In the genomic region with DNA sequence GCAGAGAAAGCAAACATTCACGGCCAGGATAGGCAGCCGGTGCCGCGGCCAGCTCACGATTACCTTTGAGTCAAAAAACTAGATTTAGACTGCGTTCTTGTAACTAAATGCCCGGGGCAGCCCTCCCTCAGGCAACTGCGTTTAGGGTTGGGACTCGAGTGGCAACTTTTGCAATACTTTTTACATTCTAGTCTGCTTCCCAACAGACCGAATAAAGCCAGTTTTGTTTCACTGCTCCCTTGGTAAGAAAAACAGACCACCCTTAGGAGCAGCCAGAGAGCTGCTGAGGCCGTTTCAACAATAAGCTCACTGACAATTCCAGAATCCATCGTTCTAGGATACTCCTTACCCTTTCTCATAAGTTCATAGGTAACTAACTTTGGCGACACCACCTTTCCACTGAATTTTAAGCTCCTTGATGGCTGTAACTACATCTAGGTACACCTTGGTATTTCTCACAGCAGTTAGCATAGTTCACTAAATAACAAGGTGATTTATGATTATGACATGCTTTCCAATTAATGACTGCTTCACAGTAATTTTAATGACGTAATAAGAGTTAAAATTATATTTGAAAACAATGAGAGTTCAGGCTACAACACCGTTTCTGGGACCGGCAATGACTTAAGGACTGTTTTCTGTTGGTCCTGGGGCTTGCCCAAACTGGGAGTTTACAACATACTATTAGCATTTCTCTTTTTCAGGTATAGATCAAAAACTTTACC, we compare ENCODE assay signal across 8 cellular contexts. TPM values are rescaled to one million over a fixed set of nuclear protein-coding genes. Genes with fewer than 3 reads are reported as not detected.
DNase-seq lines count a peak whose midpoint lies in the region; ATAC-seq, FAIRE-seq and TF ChIP-seq lines count a peak whose summit lies in the region.

No MANE protein-coding gene starts in this region.

- peak overlapping the region; percentile 12 for H3K14ac ChIP-seq in H1 (ENCODE audit: insufficient read length)

- 8% methylated on average over 16 of the region's 16 CpGs; no CpG with 5 or more reads in 1 of the 2 experiments for WGBS in H1 (ENCODE audit: extremely low coverage in 1 of 2, insufficient coverage in 1 of 2, insufficient read length in 1 of 2, insufficient replicate concordance in 2 of 2, low coverage in 1 of 2, low lambda C conversion rate in 2 of 2, missing lambda C conversion rate in 1 of 2), 2 experiments

- peak overlapping the region; percentile 90 for H4K5ac ChIP-seq in H1 (ENCODE audit: insufficient read length, low read depth, low read length)

- TF ChIP-seq RAD21 in H1 (IDR thresholded peaks at IDR 0.05 in 1 of 2, conservative IDR thresholded peaks at IDR 0.05 in 1 of 2; ENCODE audit: low read depth in 2 of 2, low read length in 2 of 2): no peak

- H2AK5ac ChIP-seq in H1 (ENCODE audit: low read depth, low read length): no peak overlapping the region

- H3K23me2 ChIP-seq in H1 (ENCODE audit: low read depth, low read length): peaks cover 2% of the 10 kb centered on the region; the same call in 1 of the 2 replicates

- no peak overlapping the region for H3K23ac ChIP-seq in H1 (ENCODE audit: insufficient read length)

- peak overlapping the region; percentile 64 for H4K91ac ChIP-seq in H1 (replicated peaks; ENCODE audit: insufficient read length, low read length)

- peak; percentile 13 to 14 for DNase-seq in stimulated activated CD4-positive, alpha-beta T cell treated with anti-CD3 and anti-CD28 coated beads, Interleukin-4, amount 100 ng/mL, for 48 hours (ENCODE audit: low read depth in 2 of 2)
- no peak for DNase-seq in stimulated activated CD4-positive, alpha-beta T cell treated with anti-CD3 and anti-CD28 coated beads, Interleukin-15, amount 100 ng/mL, for 24 hours
- DNase-seq in SJSA1 (ENCODE audit: low read depth in 1 of 2, low spot score in 2 of 2) (no peak), H1 (ENCODE audit: low read depth in 1 of 2, low spot score in 2 of 2) (no peak), COLO668 (lab: John Stamatoyannopoulos, UW; ENCODE audit: unreplicated experiment) (no peak)
- no peak for DNase-seq in stimulated activated CD4-positive, alpha-beta T cell treated with anti-CD3 and anti-CD28 coated beads, Interleukin-1b, Interleukin-23, amount 100 ng/mL, for 48 hours

- H3K18ac ChIP-seq in H1 (ENCODE audit: extremely low read depth, low read length): peak overlapping the region; percentile 96

- TF ChIP-seq POLR2A in H1 (IDR thresholded peaks at IDR 0.05; ENCODE audit: control extremely low read depth in 1 of 2, low read depth in 2 of 2, low read length in 2 of 2): peak in 1 of 2 experiments; percentile 45; a peak in 1 of 3 replicates

- peaks cover 13 to 39% of the 10 kb centered on the region in 2 experiments for H3K79me2 ChIP-seq in H1 (ENCODE audit: control insufficient read depth in 1 of 2, insufficient read depth in 2 of 2, low read length in 2 of 2)

- H3K4me2 ChIP-seq in H1 (ENCODE audit: insufficient read depth in 1 of 2, low read depth in 2 of 2, low read length in 2 of 2): peak overlapping the region; percentile 82 to 90

- no peaks in the 10 kb centered on the region; the same call in 1 of the 2 replicates for H3K79me1 ChIP-seq in H1 (ENCODE audit: low read depth, low read length)

- no peak overlapping the region for H2BK15ac ChIP-seq in H1 (ENCODE audit: low read length)

- peak overlapping the region; percentile 41; the same call in 1 of the 2 replicates for H2BK12ac ChIP-seq in H1 (ENCODE audit: low read depth, low read length)

- peak overlapping the region; percentile 27 for H2AFZ ChIP-seq in H1 (ENCODE audit: low read length)

- H3K36me3 ChIP-seq in SJSA1 (peaks cover 7% of the 10 kb centered on the region; the same call in 1 of the 2 replicates), H1 (ENCODE audit: control insufficient read depth in 2 of 4, insufficient read depth in 4 of 4, low read length in 3 of 4) (no peaks in the 10 kb centered on the region), muscle layer of colon (ENCODE audit: insufficient read depth, low read length) (no peaks in the 10 kb centered on the region)

- H3K4ac ChIP-seq in H1 (replicated peaks; ENCODE audit: insufficient read length, low read depth, low read length): peak overlapping the region; percentile 79

- peak overlapping the region; percentile 56 for H3K56ac ChIP-seq in H1 (replicated peaks; ENCODE audit: insufficient read length, low read depth, low read length)

- peaks cover 15% of the 10 kb centered on the region for H3K4me1 ChIP-seq in SJSA1 (replicated peaks)
- peaks cover 0 to 2% (median 0%) of the 10 kb centered on the region in 4 experiments; a peak in 1 of 7 replicates for H3K4me1 ChIP-seq in H1 (replicated peaks in 1 of 4; ENCODE audit: control insufficient read depth in 3 of 4, insufficient read depth in 4 of 4, low read length in 3 of 4)
- peaks cover 19% of the 10 kb centered on the region for H3K4me1 ChIP-seq in muscle layer of colon (ENCODE audit: insufficient read depth, low read length)

- H4K8ac ChIP-seq in H1 (ENCODE audit: extremely low read depth, insufficient read depth, low read length): peak overlapping the region; percentile 84; the same call in 1 of the 2 replicates

- peak overlapping the region; percentile 68 for H3K4me3 ChIP-seq in SJSA1
- peak overlapping the region; percentile 89 to 99 (median 96) for H3K4me3 ChIP-seq in H1 (ENCODE audit: extremely low read depth in 1 of 4, insufficient read depth in 2 of 4, low read depth in 3 of 4, low read length in 4 of 4)
- peak overlapping the region; percentile 72 to 86 for H3K4me3 ChIP-seq in muscle layer of colon (ENCODE audit: low read depth in 1 of 2, low read length in 2 of 2)

- peak overlapping the region; percentile 90 for H2BK5ac ChIP-seq in H1 (ENCODE audit: low read depth, low read length)

- no peak for TF ChIP-seq EP300 in H1 (IDR thresholded peaks at IDR 0.05; ENCODE audit: borderline replicate concordance in 1 of 2, low read depth in 2 of 2, low read length in 2 of 2)

- POLR2A ChIA-PET in H1 (lab: Charles Lee; ENCODE audit: partially characterized antibody): interaction anchor here (0.6 to 1.2 kb wide), 6 partner anchors 9 to 161 kb away, joined by 3 to 6 read pairs (median 4); partner anchors contain the start of gene FNIP1

- no peak for ATAC-seq in GM19351 (IDR thresholded peaks at IDR 0.05; ENCODE audit: unreplicated experiment)

- H3K9me3 ChIP-seq in SJSA1 (replicated peaks): no peaks in the 10 kb centered on the region
- no peaks in the 10 kb centered on the region for H3K9me3 ChIP-seq in H1 (ENCODE audit: insufficient read depth in 2 of 2, low read depth in 1 of 2, low read length in 1 of 2)
- H3K9me3 ChIP-seq in muscle layer of colon (ENCODE audit: low read length): no peaks in the 10 kb centered on the region

- FAIRE-seq in H1 (lab: Jason Lieb, UNC): no peak

- CTCF ChIA-PET in H1 (lab: Charles Lee; ENCODE audit: partially characterized antibody): interaction anchor here (1.3 kb wide), 1 partner anchor 47 kb away, joined by 6 read pairs; no protein-coding TSS in a partner anchor

- H3K9ac ChIP-seq in H1 (replicated peaks in 1 of 4; ENCODE audit: extremely low read depth in 1 of 4, low read depth in 3 of 4, low read length in 3 of 4): peak overlapping the region; percentile 92 to 96 (median 94)
- peak overlapping the region; percentile 80 for H3K9ac ChIP-seq in muscle layer of colon (ENCODE audit: low read length)

- peak overlapping the region; percentile 97 for H3K27ac ChIP-seq in SJSA1
- H3K27ac ChIP-seq in H1 (ENCODE audit: low read depth, low read length): peak overlapping the region; percentile 90
- H3K27ac ChIP-seq in muscle layer of colon (ENCODE audit: low read depth, low read length): peak overlapping the region; percentile 99

- H4K20me1 ChIP-seq in H1 (replicated peaks in 1 of 2; ENCODE audit: control insufficient read depth in 1 of 2, insufficient read depth in 2 of 2, low read length in 2 of 2): peaks cover 2 to 11% of the 10 kb centered on the region in 2 experiments

- H3K27me3 ChIP-seq in SJSA1 (replicated peaks) (no peaks in the 10 kb centered on the region), H1 (replicated peaks in 1 of 4; ENCODE audit: control insufficient read depth in 3 of 4, extremely low read depth in 1 of 4, insufficient read depth in 3 of 4, low read length in 3 of 4) (no peaks in the 10 kb centered on the region), muscle layer of colon (ENCODE audit: control insufficient read depth in 1 of 2, insufficient read depth in 2 of 2, low read length in 2 of 2) (no peaks in the 10 kb centered on the region)

- no peak for TF ChIP-seq CTCF in H1 (IDR thresholded peaks at IDR 0.05; ENCODE audit: control extremely low read depth in 1 of 3, insufficient read depth in 1 of 3, low read depth in 1 of 3, low read length in 3 of 3)

- peak overlapping the region; percentile 29 for H2BK120ac ChIP-seq in H1 (replicated peaks; ENCODE audit: low read depth, low read length)

- no peak overlapping the region for H2BK20ac ChIP-seq in H1 (ENCODE audit: low read length)

TF ChIP-seq in H1, 55 proteins besides CTCF, POLR2A, EP300 and RAD21 (continues in another document):
- TF ChIP-seq BCL11A (IDR thresholded peaks at IDR 0.05; ENCODE audit: low read depth in 2 of 2, low read length in 2 of 2) (no peak), NANOG (IDR thresholded peaks at IDR 0.05; ENCODE audit: insufficient read depth, low read depth, low read length, poor library complexity, severe bottlenecking) (no peak), ASH2L (IDR thresholded peaks at IDR 0.05; ENCODE audit: low read length) (peak; percentile 10), CREB1 (IDR thresholded peaks at IDR 0.05) (no peak), KDM5A (IDR thresholded peaks at IDR 0.05; ENCODE audit: low read length) (no peak), PHF8 (conservative IDR thresholded peaks at IDR 0.05; ENCODE audit: low read depth, low read length) (0 out of 2 replicates have a peak, but pooled peaks have one; percentile 30), CBX8 (IDR thresholded peaks at IDR 0.05; ENCODE audit: borderline replicate concordance, low read depth, low read length) (no peak), GABPA (IDR thresholded peaks at IDR 0.05; ENCODE audit: borderline replicate concordance, insufficient read depth, low read length) (no peak), SUZ12 (IDR thresholded peaks at IDR 0.05; ENCODE audit: low read length) (no peak)
- TF ChIP-seq, protein P1, sequence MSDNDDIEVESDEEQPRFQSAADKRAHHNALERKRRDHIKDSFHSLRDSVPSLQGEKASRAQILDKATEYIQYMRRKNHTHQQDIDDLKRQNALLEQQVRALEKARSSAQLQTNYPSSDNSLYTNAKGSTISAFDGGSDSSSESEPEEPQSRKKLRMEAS (IDR thresholded peaks at IDR 0.05): no peak

RNA-seq across cellular contexts. Expression of gene RAPGEF6, which starts 0.9 kb away (rescaled TPM):
- total RNA-seq in SJSA1 (2014; rRNA removed; shearing (Covaris generic)): 20.8 and 21.1 TPM in 2 replicates
- total RNA-seq in H1 (2021; fragmentation: NEBNext Ultra II Directional; extraction: Animal tissue kit (Norgen Biotek cat#: 25700)): 15.8 and 20.0 TPM in 2 replicates
- 2.9 and 4.8 TPM in 2 replicates for polyA plus RNA-seq in H1 (2011; rRNA removed)
- 6.1 TPM for polyA plus RNA-seq in H1 (2011; cell fraction: cytosol; rRNA removed)
- 8.9 TPM for polyA plus RNA-seq in H1 (2011; cell fraction: nucleus; rRNA removed)
- polyA plus RNA-seq in H1 (2012, experiment 1 of 2): 5.1 to 8.6 TPM (median 6.4 TPM) in 4 replicates
- 0.50 TPM for polyA plus RNA-seq in H1 (2012, experiment 2 of 2)
- polyA plus RNA-seq in H1 (2013, experiment 1 of 2): 7.2 TPM
- polyA plus RNA-seq in H1 (2013, experiment 2 of 2): 24.3 TPM
- 45.0 and 65.3 TPM in 2 replicates for polyA minus RNA-seq in H1 (2011; rRNA and poly(A)+ RNA removed)
- 23.0 TPM for polyA minus RNA-seq in H1 (2011; cell fraction: cytosol; rRNA and poly(A)+ RNA removed)
- 74.6 TPM for polyA minus RNA-seq in H1 (2011; cell fraction: nucleus; rRNA and poly(A)+ RNA removed)

Comparison
In these comparisons a context has a peak if more than half of its experiments do, and no peak if none do; other contexts are left out.
1. DNase-seq: peak in stimulated activated CD4-positive, alpha-beta T cell treated with anti-CD3 and anti-CD28 coated beads, Interleukin-4, amount 100 ng/mL, for 48 hours (2 of 2); none in stimulated activated CD4-positive, alpha-beta T cell treated with anti-CD3 and anti-CD28 coated beads, Interleukin-15, amount 100 ng/mL, for 24 hours (single experiment), SJSA1 (0 of 2), H1 (0 of 2), COLO668 (single experiment) and stimulated activated CD4-positive, alpha-beta T cell treated with anti-CD3 and anti-CD28 coated beads, Interleukin-1b, Interleukin-23, amount 100 ng/mL, for 48 hours (single experiment).
2. Peak in every context shown above with its lines, with median percentiles within 50 percentile points of each other: H3K27ac ChIP-seq and H3K4me3 ChIP-seq.